34 cellular contexts compared by ENCODE assay signal in the genomic region with DNA sequence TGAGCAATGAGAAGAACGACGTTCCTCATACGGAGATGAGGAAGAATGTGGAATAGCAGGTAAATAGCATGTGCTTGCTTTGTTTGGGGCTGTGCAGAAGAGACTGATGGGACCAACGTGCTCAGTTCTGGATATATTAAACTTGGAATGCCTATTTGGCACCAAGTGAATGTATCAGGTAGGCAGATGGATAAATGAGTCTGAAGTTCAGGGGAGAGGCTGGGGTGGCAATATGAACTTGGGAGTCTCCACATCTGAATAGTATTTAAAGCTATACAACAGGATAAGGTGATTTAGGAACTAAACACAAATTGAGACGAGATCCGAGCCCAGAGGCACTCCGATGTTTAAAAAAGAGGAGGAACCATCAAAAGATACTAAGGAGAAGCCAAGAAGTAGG.
"Had no signal": no experiment of that assay in that cellular context is flagged by ENCODE, and none has a peak within 500 bp of the region (broad histone marks: within the 10 kb centered on the region; RNA-seq: fewer than 3 reads in every experiment).

No MANE protein-coding gene starts in this region.

- H3K36me3 ChIP-seq: MG63 had no signal

- H3K9me3 ChIP-seq: MG63 had no signal

- DNase-seq: Karpas-422, Kasumi-1, MG63, MM.1S, MV-4-11, NCI-H1048, NCI-H1092, NCI-H1092 treated with DMSO at 0.1 percent for 48 hours, NCI-H1105, NCI-H1105 treated with DMSO at 0.1 percent for 48 hours, NCI-H1417, NCI-H1417 treated with DMSO at 0.1 percent for 48 hours, NCI-H1436, NCI-H1436 treated with DMSO at 0.1 percent for 48 hours, NCI-H146, NCI-H1694, NCI-H1694 treated with DMSO at 0.1 percent for 48 hours, NCI-H187, NCI-H187 treated with DMSO at 0.1 percent for 48 hours, NCI-H1930, NCI-H2029, NCI-H2029 treated with DMSO at 0.1 percent for 48 hours, NCI-H2081, NCI-H2081 treated with DMSO at 0.1 percent for 48 hours, NCI-H2107, NCI-H2171, NCI-H2171 treated with DMSO at 0.1 percent for 48 hours, NCI-H2227 treated with DMSO at 0.1 percent for 48 hours, NCI-H226, NCI-H345, NCI-H446, NCI-H446 treated with DMSO at 0.1 percent for 48 hours, NCI-H510A, NCI-H510A treated with DMSO at 0.1 percent for 48 hours had no signal

- H3K4me3 ChIP-seq: MG63 had no signal

- H3K27me3 ChIP-seq: MG63 had no signal
